19 cellular contexts compared by ENCODE assay signal in the genomic region with DNA sequence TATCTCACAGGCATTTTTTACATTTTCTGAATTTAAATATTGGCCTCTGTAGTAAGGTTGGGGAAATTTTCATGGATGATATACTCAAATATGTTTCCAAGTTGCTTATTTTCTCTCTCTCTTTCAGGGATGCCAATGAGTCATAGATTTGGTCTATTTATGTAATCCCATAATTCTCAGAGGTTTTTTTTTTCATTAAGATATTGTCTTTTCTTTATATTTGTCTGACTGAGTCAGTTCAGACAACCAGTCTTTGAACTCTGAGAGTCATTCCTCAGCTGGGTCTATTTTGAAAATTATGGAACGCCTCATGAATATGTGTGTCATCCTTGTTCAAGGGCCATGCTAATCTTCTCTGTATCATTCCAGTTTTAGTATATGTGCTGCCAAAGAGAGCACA.
DNase-seq lines count a peak whose midpoint lies in the region; ATAC-seq, FAIRE-seq and TF ChIP-seq lines count a peak whose summit lies in the region.
"Had no signal": no experiment of that assay in that cellular context is flagged by ENCODE, and none has a peak within 500 bp of the region (broad histone marks: within the 10 kb centered on the region; RNA-seq: fewer than 3 reads in every experiment).

No MANE protein-coding gene starts in this region.

- no peaks in the 10 kb centered on the region for H3K9me1 ChIP-seq in IMR-90 (ENCODE audit: insufficient read depth, low read length)

- H3K14ac ChIP-seq in IMR-90 (replicated peaks; ENCODE audit: low read depth, low read length): no peak overlapping the region

- BruUV-seq in IMR-90 (replicated peaks; lab: Mats Ljungman, UMichigan): no TSS peak
- no TSS peak for BruUV-seq in mammary epithelial cell (replicated peaks; lab: Mats Ljungman, UMichigan)

- H3K4ac ChIP-seq in IMR-90 (ENCODE audit: low read depth, low read length): no peak overlapping the region

- no peak overlapping the region; the same call in 1 of the 2 replicates for H2BK120ac ChIP-seq in IMR-90 (ENCODE audit: low read depth, low read length)

- peak in 1 of 2 experiments; percentile 46; a peak in 2 of 6 replicates for ATAC-seq in A549
- ATAC-seq in IMR-90 (ENCODE audit: low read depth): peak; percentile 65
- no peak for ATAC-seq in sciatic nerve
- ATAC-seq: CD8-positive, alpha-beta T cell; heart left ventricle; Right ventricle myocardium inferior had no signal

- H2AFZ ChIP-seq in IMR-90 (replicated peaks; ENCODE audit: low read length, poor library complexity): no peak overlapping the region
- H2AFZ ChIP-seq in mammary epithelial cell (ENCODE audit: low read depth, low read length): no peak overlapping the region

- H2BK5ac ChIP-seq in IMR-90 (ENCODE audit: low read depth, low read length, poor library complexity, severe bottlenecking): peak overlapping the region; percentile 39

- intact Hi-C loops in IMR-90 (cut with micrococcal nuclease) (loop anchor here (5.0 kb wide), 1 partner anchor 47 kb away; no protein-coding TSS in a partner anchor), mammary epithelial cell (cut with micrococcal nuclease) (no loop called here), sciatic nerve (cut with DNase I) (no loop called here)

- H3K4me3 ChIP-seq in A549 (no peak overlapping the region), IMR-90 (ENCODE audit: insufficient read depth, low read depth, low read length) (no peak overlapping the region), mammary epithelial cell (replicated peaks in 1 of 3; ENCODE audit: insufficient read depth in 1 of 3, low read depth in 2 of 3, low read length in 3 of 3) (no peak overlapping the region)
- H3K4me3 ChIP-seq: heart left ventricle, sigmoid colon, thyroid gland had no signal

- POLR2A ChIA-PET in A549 (lab: Yijun Ruan, JAX): no interaction called here
- POLR2A ChIA-PET in IMR-90 (lab: Charles Lee; ENCODE audit: unreplicated experiment): no interaction called here

- dilution Hi-C loops in IMR-90 (cut with HindIII; ENCODE audit: low sequenced_read_pairs, unreplicated experiment) (no loop called here), mammary epithelial cell (cut with HindIII; ENCODE audit: low sequenced_read_pairs) (no loop called here)

- H3K18ac ChIP-seq in IMR-90 (ENCODE audit: low read depth, low read length): no peak overlapping the region

- TF ChIP-seq POLR2A in A549 (IDR thresholded peaks at IDR 0.05; ENCODE audit: low read length): no peak
- TF ChIP-seq POLR2A in IMR-90 (IDR thresholded peaks at IDR 0.05; ENCODE audit: low read depth, low read length): no peak

- TF ChIP-seq CTCF in A549 (IDR thresholded peaks at IDR 0.05): no peak
- TF ChIP-seq CTCF in IMR-90 (conservative IDR thresholded peaks at IDR 0.05; ENCODE audit: low read depth, low read length): no peak
- TF ChIP-seq CTCF in mammary epithelial cell (conservative IDR thresholded peaks at IDR 0.05 in 1 of 2, IDR thresholded peaks at IDR 0.05 in 1 of 2; ENCODE audit: extremely low read depth in 1 of 2, insufficient read depth in 1 of 2, low read depth in 1 of 2, low read length in 2 of 2): no peak

- H4K8ac ChIP-seq in IMR-90 (ENCODE audit: low read depth in 2 of 2, low read length in 2 of 2): no peak overlapping the region

- peak in 1 of 2 experiments; percentile 40 for DNase-seq in A549 (ENCODE audit: low read depth in 1 of 2, low spot score in 1 of 2)
- DNase-seq in IMR-90: peak; percentile 90
- DNase-seq in mammary epithelial cell: peak; percentile 78
- DNase-seq in foreskin melanocyte: peak; percentile 33
- DNase-seq in sciatic nerve (ENCODE audit: low spot score): no peak
- DNase-seq in stimulated activated CD4-positive, alpha-beta T cell treated with anti-CD3 and anti-CD28 coated beads, Interleukin-2, amount 100 ng/mL, for 48 hours: no peak
- no peak for DNase-seq in NCI-H187 treated with DMSO at 0.1 percent for 48 hours (lab: John Stamatoyannopoulos, UW)
- no peak for DNase-seq in amygdala (lab: John Stamatoyannopoulos, UW)
- DNase-seq: activated naive CD4-positive, alpha-beta T cell treated with anti-CD3 and anti-CD28 coated beads, Interleukin-2, amount 50 U/mL, for 16 hours; CD8-positive, alpha-beta T cell; heart left ventricle; KG1; NCI-H1417; sigmoid colon; T-helper 2 cell; thyroid gland had no signal

- H3K4me1 ChIP-seq in A549: peaks cover 13% of the 10 kb centered on the region
- H3K4me1 ChIP-seq in IMR-90 (ENCODE audit: control insufficient read depth, insufficient read depth, low read length): peaks cover 2% of the 10 kb centered on the region
- H3K4me1 ChIP-seq in mammary epithelial cell (ENCODE audit: insufficient read depth, low read length): peaks cover 4% of the 10 kb centered on the region
- H3K4me1 ChIP-seq: sigmoid colon, thyroid gland had no signal

- no peak overlapping the region for H3K23ac ChIP-seq in IMR-90 (ENCODE audit: low read depth, low read length)

- H4K20me1 ChIP-seq in IMR-90 (ENCODE audit: insufficient read depth, low read length): no peaks in the 10 kb centered on the region
- H4K20me1 ChIP-seq in mammary epithelial cell (ENCODE audit: insufficient read depth, low read length): no peaks in the 10 kb centered on the region

- H2AK9ac ChIP-seq in IMR-90 (replicated peaks; ENCODE audit: low read depth, low read length, poor library complexity): no peak overlapping the region

- H3K9ac ChIP-seq in IMR-90 (ENCODE audit: low read depth, low read length) (no peak overlapping the region), mammary epithelial cell (ENCODE audit: insufficient read depth, low read length) (no peak overlapping the region)

- H2BK15ac ChIP-seq in IMR-90 (ENCODE audit: low read depth, low read length): no peak overlapping the region

- no peak overlapping the region for H3K27ac ChIP-seq in A549
- no peak overlapping the region for H3K27ac ChIP-seq in IMR-90 (ENCODE audit: insufficient read depth, low read length)
- H3K27ac ChIP-seq in mammary epithelial cell (ENCODE audit: insufficient read depth, low read depth, low read length): no peak overlapping the region
- H3K27ac ChIP-seq: heart left ventricle, sigmoid colon, thyroid gland had no signal

- no peak overlapping the region for H4K5ac ChIP-seq in IMR-90 (ENCODE audit: low read depth, low read length)

- no peak overlapping the region for H2AK5ac ChIP-seq in IMR-90 (ENCODE audit: low read depth, low read length)

- H3K27me3 ChIP-seq in IMR-90 (ENCODE audit: control insufficient read depth, insufficient read depth, low read length): no peaks in the 10 kb centered on the region
- no peaks in the 10 kb centered on the region for H3K27me3 ChIP-seq in mammary epithelial cell (ENCODE audit: insufficient read depth, low read length)
- H3K27me3 ChIP-seq: heart left ventricle, sigmoid colon, thyroid gland had no signal

- H3K4me2 ChIP-seq in A549 (no peak overlapping the region; the same call in 2 of the 3 replicates), IMR-90 (ENCODE audit: low read depth, low read length) (no peak overlapping the region), mammary epithelial cell (ENCODE audit: insufficient read depth, low read depth, low read length) (no peak overlapping the region)

- no peak for FAIRE-seq in A549 (lab: Jason Lieb, UNC)
- FAIRE-seq: A204.1, keratinocyte had no signal

- TF ChIP-seq EP300 in A549 (IDR thresholded peaks at IDR 0.05): no peak

- in situ Hi-C loops in IMR-90 (cut with MboI; ENCODE audit: low sequenced_read_pairs): no loop called here
- in situ Hi-C loops in mammary epithelial cell (cut with MboI; ENCODE audit: low sequenced_read_pairs in 2 of 2): loop anchor here in 1 of 2 donors (25.0 kb wide), 1 partner anchor 248 kb away; a partner anchor contains a TSS

- CTCF ChIA-PET in A549 (lab: Yijun Ruan, JAX): no interaction called here
- CTCF ChIA-PET in IMR-90 (lab: Yijun Ruan, JAX): no interaction called here
- CTCF ChIA-PET in mammary epithelial cell (lab: Charles Lee; ENCODE audit: low non-redundant PET): no interaction called here

- 43% methylated on average over 1 of the region's 1 CpG for WGBS in A549 (ENCODE audit: missing lambda C conversion rate)
- WGBS in IMR-90 (ENCODE audit: extremely low coverage in 2 of 2, insufficient read length in 1 of 2), 2 experiments: no CpG with 5 or more reads among the region's 1 CpG
- 93% methylated on average over 1 of the region's 1 CpG for WGBS in mammary epithelial cell (ENCODE audit: low coverage, missing lambda C conversion rate)

- H3K36me3 ChIP-seq in IMR-90 (ENCODE audit: control insufficient read depth, insufficient read depth, low read length): no peaks in the 10 kb centered on the region
- H3K36me3 ChIP-seq in mammary epithelial cell (ENCODE audit: insufficient read depth, low read length): no peaks in the 10 kb centered on the region
- H3K36me3 ChIP-seq: heart left ventricle, sigmoid colon, thyroid gland had no signal

- H2BK20ac ChIP-seq in IMR-90 (ENCODE audit: low read depth, low read length): no peak overlapping the region

- no peak overlapping the region for H3K56ac ChIP-seq in IMR-90 (ENCODE audit: extremely low read depth, insufficient read depth, low read length)

- TF ChIP-seq RAD21 in A549 (conservative IDR thresholded peaks at IDR 0.05 in 1 of 2, IDR thresholded peaks at IDR 0.05 in 1 of 2): no peak
- TF ChIP-seq RAD21 in IMR-90 (IDR thresholded peaks at IDR 0.05; ENCODE audit: low read length): no peak

- H3K9me3 ChIP-seq in A549 (peaks cover 26% of the 10 kb centered on the region), IMR-90 (ENCODE audit: control insufficient read depth, insufficient read depth, low read length) (peaks cover 6% of the 10 kb centered on the region; the same call in 1 of the 2 replicates), mammary epithelial cell (replicated peaks; ENCODE audit: insufficient read depth, low read length) (peaks cover 8% of the 10 kb centered on the region)
- H3K9me3 ChIP-seq: thyroid gland had no signal

- H3K79me2 ChIP-seq in mammary epithelial cell (ENCODE audit: insufficient read depth, low read length): no peaks in the 10 kb centered on the region

- H4K91ac ChIP-seq in IMR-90 (ENCODE audit: insufficient read depth, low read depth, low read length): no peak overlapping the region

- H3K79me1 ChIP-seq in IMR-90 (ENCODE audit: low read depth in 1 of 2, low read length in 2 of 2): no peaks in the 10 kb centered on the region

TF ChIP-seq in A549, 52 proteins besides CTCF, POLR2A, EP300 and RAD21:
- peak; percentile 48; the same call in 1 of the 2 replicates for TF ChIP-seq JUNB (IDR thresholded peaks at IDR 0.05)
- TF ChIP-seq FOSL2 (IDR thresholded peaks at IDR 0.05): 0 out of 2 replicates have a peak, but pooled peaks have one; percentile 32
- peak; percentile 65 for TF ChIP-seq FOSL2 (CRISPR knock-in tag; IDR thresholded peaks at IDR 0.05)
- no peak for TF ChIP-seq ZFP36 (IDR thresholded peaks at IDR 0.05; ENCODE audit: borderline replicate concordance, partially characterized antibody)
- TF ChIP-seq EHMT2 (IDR thresholded peaks at IDR 0.05; ENCODE audit: low read depth): no peak

TF ChIP-seq in IMR-90, 13 proteins besides CTCF, POLR2A, EP300 and RAD21:
- no peak for TF ChIP-seq RFX5 (IDR thresholded peaks at IDR 0.05; ENCODE audit: low read depth, low read length)
- TF ChIP-seq FOS (IDR thresholded peaks at IDR 0.05; ENCODE audit: low read depth, low read length): peak; percentile 79; the same call in 1 of the 2 replicates
TF ChIP-seq in IMR-90: peak in this region for 1.

Comparison
In these comparisons a context has a peak if more than half of its experiments do, and no peak if none do; other contexts are left out.
1. DNase-seq: peak in IMR-90 (single experiment), mammary epithelial cell (single experiment) and foreskin melanocyte (single experiment); none in sciatic nerve (single experiment), stimulated activated CD4-positive, alpha-beta T cell treated with anti-CD3 and anti-CD28 coated beads, Interleukin-2, amount 100 ng/mL, for 48 hours (0 of 2), NCI-H187 treated with DMSO at 0.1 percent for 48 hours (single experiment) and amygdala (0 of 56).